9 cellular contexts compared by ENCODE assay signal in the genomic region with DNA sequence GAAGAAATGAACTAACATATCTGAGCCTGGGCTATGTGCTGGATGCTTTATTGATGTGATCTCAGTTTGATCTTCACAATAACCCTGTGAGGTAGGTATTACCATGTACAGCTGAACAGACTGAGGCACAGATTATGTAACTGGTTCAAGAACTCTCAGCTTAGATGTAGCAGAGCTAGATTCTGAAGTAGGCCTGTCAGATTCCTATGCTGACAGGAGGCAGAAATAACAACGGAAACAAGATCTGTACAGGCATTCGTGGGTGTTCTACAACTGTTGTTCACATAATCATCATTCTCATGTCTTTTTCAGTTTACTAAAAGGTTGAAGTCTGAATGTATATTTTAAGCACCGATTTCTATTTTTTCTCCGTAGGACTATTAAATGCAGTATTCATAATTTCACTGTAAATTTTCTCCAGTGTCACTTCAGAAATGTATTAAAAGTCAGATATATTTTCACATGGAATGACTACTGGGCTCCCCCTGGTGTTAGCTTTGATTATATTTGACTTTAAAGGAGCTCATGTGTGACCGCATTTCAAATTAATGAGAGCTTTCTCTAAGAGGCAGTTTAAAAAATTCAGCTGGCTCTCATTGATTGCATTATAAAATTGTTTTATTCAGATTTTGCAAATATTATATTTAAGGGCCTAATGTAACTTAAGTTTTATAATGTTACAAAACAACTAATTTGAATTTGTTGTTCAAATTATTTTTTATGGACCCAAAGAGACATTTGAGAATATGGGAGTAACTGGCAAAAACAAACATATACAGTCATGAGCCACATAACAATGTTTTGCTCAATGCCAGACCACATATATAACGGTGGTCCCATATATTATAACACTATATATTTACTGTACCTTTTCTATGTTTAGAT. TPM values are rescaled to one million over a fixed set of nuclear protein-coding genes. Genes with fewer than 3 reads are reported as not detected.
DNase-seq lines count a peak whose midpoint lies in the region; ATAC-seq and TF ChIP-seq lines count a peak whose summit lies in the region.
"Had no signal": no experiment of that assay in that cellular context is flagged by ENCODE, and none has a peak within 500 bp of the region (broad histone marks: within the 10 kb centered on the region; RNA-seq: fewer than 3 reads in every experiment).

No MANE protein-coding gene starts in this region.

- H3K4me3 Mint-ChIP-seq in Calu3 (ENCODE audit: low read depth, unreplicated experiment), result no peak overlapping the region
- H3K4me3 Mint-ChIP-seq: memory B cell had no signal

- H3K36me3 ChIP-seq in thoracic aorta, result no peaks in the 10 kb centered on the region

- CTCF ChIA-PET in Calu3 (lab: Charles Lee), result interaction anchor here (0.6 to 2.0 kb wide), 24 partner anchors 13 to 494 kb away, joined by 3 to 46 read pairs (median 4); a partner anchor contains a TSS

- DNase-seq in Calu3 (peak; percentile 59), KBM-7 (peak; percentile 41), SHP77 (lab: John Stamatoyannopoulos, UW) (peak; percentile 48 to 51), foreskin fibroblast (peak; percentile 7 to 65), thoracic aorta (ENCODE audit: low spot score) (no peak)

- no peaks in the 10 kb centered on the region for H3K9me3 Mint-ChIP-seq in Calu3 (ENCODE audit: low read depth, unreplicated experiment)
- H3K9me3 Mint-ChIP-seq: memory B cell had no signal

- H3K27ac ChIP-seq in thoracic aorta, result no peak overlapping the region

- no peaks in the 10 kb centered on the region for H3K36me3 Mint-ChIP-seq in Calu3 (ENCODE audit: insufficient read depth, unreplicated experiment)
- H3K36me3 Mint-ChIP-seq: memory B cell had no signal

- in situ Hi-C loops in KBM-7 (cut with MboI; ENCODE audit: low pct_unique_long_range_greater_than_20kb, low sequenced_read_pairs), result no loop called here

- peaks cover 9% of the 10 kb centered on the region for H3K4me1 Mint-ChIP-seq in Calu3 (ENCODE audit: low read depth, unreplicated experiment)

- H3K27me3 Mint-ChIP-seq in Calu3 (ENCODE audit: unreplicated experiment), result peaks cover 12% of the 10 kb centered on the region

- TF ChIP-seq CTCF in Calu3 (IDR thresholded peaks at IDR 0.05; ENCODE audit: unreplicated experiment) (peak; percentile 72), foreskin fibroblast (IDR thresholded peaks at IDR 0.05; ENCODE audit: low read depth, low read length) (peak; percentile 32), thoracic aorta (IDR thresholded peaks at IDR 0.05) (peak; percentile 57)

- BruUV-seq in Calu3 (replicated peaks; lab: Mats Ljungman, UMichigan), result no TSS peak

- no peak for ATAC-seq in thoracic aorta (ENCODE audit: insufficient number of reproducible peaks, low FRiP score, low read depth)
- no peak for ATAC-seq in HG03460 (IDR thresholded peaks at IDR 0.05; ENCODE audit: unreplicated experiment)
- no peak for ATAC-seq in HG02981 (IDR thresholded peaks at IDR 0.05; ENCODE audit: unreplicated experiment)
- ATAC-seq in GM21723 (IDR thresholded peaks at IDR 0.05; ENCODE audit: unreplicated experiment), result no peak

- intact Hi-C loops in Calu3 (cut with micrococcal nuclease; ENCODE audit: unreplicated experiment), result loop anchor here (1.0 to 5.0 kb wide), 4 partner anchors 46 to 495 kb away; no protein-coding TSS in a partner anchor

- no peaks in the 10 kb centered on the region for H3K4me1 ChIP-seq in thoracic aorta (ENCODE audit: control insufficient read depth in 1 of 2, low read depth in 2 of 2)

- H3K27me3 ChIP-seq in thoracic aorta (replicated peaks; ENCODE audit: insufficient read depth), result no peaks in the 10 kb centered on the region

- H3K27ac Mint-ChIP-seq in Calu3 (ENCODE audit: unreplicated experiment), result no peak overlapping the region
- H3K27ac Mint-ChIP-seq: memory B cell had no signal

- no peaks in the 10 kb centered on the region for H3K9me3 ChIP-seq in thoracic aorta

- H3K4me3 ChIP-seq in foreskin fibroblast (ENCODE audit: low read depth in 1 of 2, low read length in 2 of 2), result no peak overlapping the region
- no peak overlapping the region for H3K4me3 ChIP-seq in thoracic aorta

RNA-seq across cellular contexts. Expression of a gene that starts 36.4 kb away (rescaled TPM):
- 1.9 and 3.4 TPM in 2 replicates for total RNA-seq in Calu3 (2022)
- total RNA-seq in thoracic aorta, result not detected
